In the genomic region with DNA sequence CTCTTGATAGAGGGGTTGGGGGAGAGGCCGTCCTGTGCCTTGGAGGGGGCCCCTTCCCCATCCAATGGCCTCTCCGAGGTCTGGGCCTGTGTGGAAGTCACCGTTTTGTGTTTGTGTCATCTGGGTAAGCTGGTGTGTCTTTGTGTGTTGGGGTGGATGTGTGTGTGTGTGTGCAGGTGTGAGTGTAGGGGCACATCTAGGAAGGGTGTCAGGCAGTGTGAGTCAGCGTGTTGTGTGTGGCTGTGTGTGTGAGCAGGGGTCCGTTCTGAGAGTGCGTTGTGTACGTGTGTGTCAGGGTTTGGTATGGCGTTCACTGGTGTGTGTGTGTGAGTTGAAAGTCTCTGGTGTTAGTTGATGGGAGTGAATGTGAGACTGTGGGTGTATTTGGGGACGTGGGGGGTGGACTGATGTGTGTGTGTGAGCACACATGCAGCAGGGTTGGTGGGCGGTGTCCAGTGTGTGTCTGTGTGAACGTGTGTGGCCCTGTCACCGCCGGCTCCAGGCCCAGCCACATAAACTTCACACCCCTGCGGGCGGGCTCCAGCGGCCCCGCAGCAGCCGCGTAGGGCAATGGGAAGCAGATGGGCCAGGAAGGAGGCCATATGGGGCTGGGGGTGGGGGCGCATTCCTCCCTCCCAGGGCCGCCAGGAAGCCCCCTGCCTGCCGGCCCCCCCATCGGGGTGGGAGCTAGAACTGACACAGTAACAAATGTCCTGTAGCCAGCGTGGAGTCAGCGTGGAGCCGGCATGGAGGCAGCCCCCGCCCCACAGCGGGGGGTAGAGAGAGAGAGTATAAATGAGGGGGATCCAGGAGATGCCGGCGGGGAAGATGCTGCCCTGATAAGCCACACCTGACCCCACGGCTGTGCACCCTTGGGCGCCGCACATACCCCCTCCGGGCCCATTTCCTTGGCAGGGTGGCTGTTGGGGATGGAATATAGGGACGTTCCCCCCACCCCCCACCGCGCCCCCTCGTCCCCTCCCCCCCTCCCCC, we compare ENCODE assay signal across 23 cellular contexts. TPM values are rescaled to one million over a fixed set of nuclear protein-coding genes. Genes with fewer than 3 reads are reported as not detected.
A peak's percentile ranks its signal among the peaks of the same experiment; 100 is the strongest.
DNase-seq lines count a peak whose midpoint lies in the region; ATAC-seq, FAIRE-seq and TF ChIP-seq lines count a peak whose summit lies in the region.
"Had no signal": no experiment of that assay in that cellular context is flagged by ENCODE, and none has a peak within 500 bp of the region (broad histone marks: within the 10 kb centered on the region; RNA-seq: fewer than 3 reads in every experiment).

No MANE protein-coding gene starts in this region.

- TF ChIP-seq POLR2A in HepG2 (IDR thresholded peaks at IDR 0.05; ENCODE audit: insufficient read depth in 1 of 2, low read depth in 2 of 2, low read length in 2 of 2): no peak
- no peak for TF ChIP-seq POLR2A in right lobe of liver (IDR thresholded peaks at IDR 0.05)

- peak overlapping the region in 1 of 2 experiments; percentile 83 for H3K23ac ChIP-seq in mesenchymal stem cell (ENCODE audit: low read length in 2 of 2)

- CTCF ChIA-PET in HepG2 (lab: Yijun Ruan, JAX; ENCODE audit: low intra/inter-chr PET ratio, low total read pairs): no interaction called here

- POLR2A ChIA-PET in HepG2 (lab: Yijun Ruan, JAX): interaction anchor here (1.2 kb wide), 1 partner anchor 15 kb away, joined by 3 read pairs; no protein-coding TSS in a partner anchor

- TF ChIP-seq CTCF in HepG2 (CRISPR knock-in tag; IDR thresholded peaks at IDR 0.05): no peak
- TF ChIP-seq CTCF in right lobe of liver (IDR thresholded peaks at IDR 0.05): no peak
- no peak for TF ChIP-seq CTCF in GM13977 (IDR thresholded peaks at IDR 0.05; ENCODE audit: extremely low read depth, insufficient read depth, missing control alignments)

- H4K91ac ChIP-seq in mesenchymal stem cell (ENCODE audit: low read length): peak overlapping the region; percentile 67

- H3K79me2 ChIP-seq in HepG2 (ENCODE audit: insufficient read depth, low read length): no peaks in the 10 kb centered on the region

- no peak overlapping the region for H2AFZ ChIP-seq in HepG2 (ENCODE audit: low read length)
- peak overlapping the region; percentile 46 for H2AFZ ChIP-seq in mesenchymal stem cell (ENCODE audit: low read depth, low read length)

- peak overlapping the region; percentile 50 to 97 for H2BK12ac ChIP-seq in mesenchymal stem cell (ENCODE audit: low read length in 2 of 2)

- peak overlapping the region; percentile 37 for H2BK120ac ChIP-seq in mesenchymal stem cell (ENCODE audit: low read depth, low read length)

- FAIRE-seq in HepG2 (lab: Jason Lieb, UNC) (no peak), urothelium cell line (lab: Jason Lieb, UNC) (peak; percentile 91)
- FAIRE-seq: A549, islet of Langerhans, TTC549 had no signal

- DNase-seq in HepG2 (ENCODE audit: low spot score) (no peak), right lobe of liver (no peak), SK-N-DZ (ENCODE audit: low spot score) (peak; percentile 79), mesenchymal stem cell (no peak), urothelium cell line (ENCODE audit: low spot score) (no peak), GM13977 (ENCODE audit: low spot score) (no peak)
- DNase-seq in activated CD4-positive, alpha-beta T cell treated with anti-CD3 and anti-CD28 coated beads, Interleukin-2, amount 50 U/mL, for 1 hour: no peak
- DNase-seq: activated CD4-positive, alpha-beta T cell treated with anti-CD3 and anti-CD28 coated beads, Interleukin-2, amount 10 ng/mL, durations not matched to agents 7 days and 5 days; activated CD8-positive, alpha-beta memory T cell treated with anti-CD3 and anti-CD28 coated beads, Interleukin-2, amount 50 U/mL, for 48 hours; activated gamma-delta T cell; CD4-positive, alpha-beta T cell; DND-41; effector CD4-positive, alpha-beta T cell; H9; naive thymus-derived CD8-positive, alpha-beta T cell; NCI-H1105 treated with DMSO at 0.1 percent for 48 hours; psoas muscle; thyroid gland had no signal

- peak overlapping the region in 1 of 2 experiments; percentile 89 for H3K14ac ChIP-seq in mesenchymal stem cell (ENCODE audit: low read length in 2 of 2)

- H3K4me3 ChIP-seq in HepG2 (replicated peaks in 1 of 3; ENCODE audit: insufficient read depth in 1 of 3, low read depth in 2 of 3, low read length in 3 of 3): no peak overlapping the region
- H3K4me3 ChIP-seq in right lobe of liver: no peak overlapping the region
- H3K4me3 ChIP-seq in mesenchymal stem cell (ENCODE audit: insufficient read depth in 1 of 2, low read depth in 1 of 2, low read length in 2 of 2): no peak overlapping the region
- H3K4me3 ChIP-seq: A549, psoas muscle, thyroid gland had no signal

- H4K8ac ChIP-seq in mesenchymal stem cell (ENCODE audit: low read length): peak overlapping the region; percentile 69

- no peaks in the 10 kb centered on the region for H4K20me1 ChIP-seq in HepG2 (ENCODE audit: insufficient read depth, low read length)

- TF ChIP-seq EP300 in HepG2 (IDR thresholded peaks at IDR 0.05; ENCODE audit: low read depth in 2 of 2, low read length in 2 of 2): no peak
- no peak for TF ChIP-seq EP300 in HepG2 (CRISPR knock-in tag; IDR thresholded peaks at IDR 0.05; ENCODE audit: borderline replicate concordance)

- H2AK5ac ChIP-seq in mesenchymal stem cell (ENCODE audit: low read length, severe bottlenecking): no peak overlapping the region

- peak overlapping the region; percentile 49 to 54 for H3K4ac ChIP-seq in mesenchymal stem cell (ENCODE audit: low read depth in 1 of 2, low read length in 2 of 2)

- H3K9me3 ChIP-seq in HepG2 (ENCODE audit: low read length): no peaks in the 10 kb centered on the region
- no peaks in the 10 kb centered on the region for H3K9me3 ChIP-seq in right lobe of liver
- no peaks in the 10 kb centered on the region for H3K9me3 ChIP-seq in mesenchymal stem cell (ENCODE audit: control insufficient read depth, low read length)
- H3K9me3 ChIP-seq: A549, psoas muscle, thyroid gland had no signal

- ATAC-seq in HepG2: no peak
- ATAC-seq in right lobe of liver: no peak
- ATAC-seq in GM18520 (IDR thresholded peaks at IDR 0.05; ENCODE audit: unreplicated experiment): no peak
- ATAC-seq: naive thymus-derived CD8-positive, alpha-beta T cell; psoas muscle; stimulated activated memory B cell treated with anti-CD40 and anti-IgM and Interleukin-4, amounts not matched to agents 10 μg/mL and 1 μg/mL and 100 μg/mL, for 72 hours had no signal

- 73% methylated on average over 33 of the region's 38 CpGs for WGBS in HepG2 (ENCODE audit: low lambda C conversion rate)
- 46% methylated on average over 11 of the region's 38 CpGs for WGBS in right lobe of liver (ENCODE audit: insufficient coverage, low coverage, low lambda C conversion rate, missing lambda C conversion rate)
- 40% methylated on average over 22 of the region's 38 CpGs for WGBS in mesenchymal stem cell

- no peaks in the 10 kb centered on the region for H3K79me1 ChIP-seq in mesenchymal stem cell (replicated peaks; ENCODE audit: low read length, poor library complexity, severe bottlenecking)

- peak overlapping the region; percentile 30 for H2BK15ac ChIP-seq in mesenchymal stem cell (ENCODE audit: low read depth, poor library complexity, severe bottlenecking)

- no peak overlapping the region for H2BK5ac ChIP-seq in mesenchymal stem cell (ENCODE audit: low read depth, low read length, poor library complexity, severe bottlenecking)

- TF ChIP-seq RAD21 in HepG2 (CRISPR knock-in tag; IDR thresholded peaks at IDR 0.05): no peak

- no peak overlapping the region for H3K9ac ChIP-seq in HepG2 (ENCODE audit: insufficient read depth, low read depth, low read length)
- H3K9ac ChIP-seq in mesenchymal stem cell (ENCODE audit: low read length): no peak overlapping the region

- peaks cover 40% of the 10 kb centered on the region for H3K4me1 ChIP-seq in HepG2 (ENCODE audit: insufficient read depth, low read length)
- H3K4me1 ChIP-seq in right lobe of liver: peaks cover 0 to 1% (median 0%) of the 10 kb centered on the region in 4 donors
- H3K4me1 ChIP-seq in mesenchymal stem cell (ENCODE audit: control insufficient read depth, insufficient read depth, low read depth, low read length): peaks cover 18% of the 10 kb centered on the region

- H3K4me2 ChIP-seq in HepG2 (ENCODE audit: low read depth, low read length) (no peak overlapping the region), mesenchymal stem cell (ENCODE audit: low read length, poor library complexity, severe bottlenecking) (no peak overlapping the region)
- H3K4me2 ChIP-seq: A549 had no signal

- H3K27ac ChIP-seq in HepG2 (ENCODE audit: extremely low read length, insufficient read depth, low read length): no peak overlapping the region
- no peak overlapping the region for H3K27ac ChIP-seq in right lobe of liver
- H3K27ac ChIP-seq in mesenchymal stem cell (ENCODE audit: low read length, poor library complexity, severe bottlenecking): no peak overlapping the region
- H3K27ac ChIP-seq: psoas muscle had no signal

- in situ Hi-C loops in HepG2 (cut with HindIII; ENCODE audit: extremely low pct_ligation_motif_present, low pct_unique_long_range_greater_than_20kb): no loop called here
- in situ Hi-C loops in GM13977 (cut with MboI; ENCODE audit: low pct_unique_long_range_greater_than_20kb, low sequenced_read_pairs, unreplicated experiment): no loop called here

- intact Hi-C loops in HepG2 (cut with micrococcal nuclease; ENCODE audit: unreplicated experiment): no loop called here
- intact Hi-C loops in right lobe of liver (cut with DNase I): no loop called here

- H3K36me3 ChIP-seq in HepG2 (replicated peaks in 1 of 2; ENCODE audit: control insufficient read depth in 1 of 2, insufficient read depth in 2 of 2, low read length in 2 of 2): no peaks in the 10 kb centered on the region
- H3K36me3 ChIP-seq in right lobe of liver: no peaks in the 10 kb centered on the region
- H3K36me3 ChIP-seq in mesenchymal stem cell (ENCODE audit: control insufficient read depth in 1 of 2, insufficient read depth in 2 of 2, low read depth in 1 of 2, low read length in 2 of 2): no peaks in the 10 kb centered on the region
- H3K36me3 ChIP-seq: thyroid gland had no signal

- H3K18ac ChIP-seq in mesenchymal stem cell (ENCODE audit: low read depth in 1 of 2, low read length in 2 of 2): peak overlapping the region; percentile 44 to 88

- H3K27me3 ChIP-seq in HepG2 (ENCODE audit: control insufficient read depth in 1 of 2, insufficient read depth in 2 of 2, low read length in 2 of 2) (peaks cover 3 to 14% of the 10 kb centered on the region in 2 experiments; a peak in 3 of 5 replicates), right lobe of liver (no peaks in the 10 kb centered on the region), mesenchymal stem cell (ENCODE audit: control insufficient read depth in 1 of 2, insufficient read depth in 1 of 2, low read length in 2 of 2) (peaks cover 7 to 20% of the 10 kb centered on the region in 2 experiments)
- H3K27me3 ChIP-seq: thyroid gland had no signal

- BruUV-seq in HepG2 (replicated peaks; lab: Mats Ljungman, UMichigan): no TSS peak

RNA-seq across cellular contexts. Expression of a gene that starts 32.1 kb away (rescaled TPM):
- total RNA-seq in HepG2 (2016; rRNA removed; fragmentation: Illumina TruSeq; extraction: Trizol) (1.3 and 1.4 TPM in 2 replicates), right lobe of liver (1 to 10 TPM in 4 of 6 experiments, under 1 TPM in 2; 0.73 to 1.9 (median 1.1) TPM)
- 0.35 and 0.40 TPM in 2 replicates for total RNA-seq in HepG2 (2016; cell fraction: cytosol; rRNA removed; fragmentation: Illumina TruSeq; extraction: Trizol; ENCODE audit: low read depth)
- 1.1 and 1.4 TPM in 2 replicates for total RNA-seq in HepG2 (2016; cell fraction: insoluble cytoplasmic fraction; rRNA removed; fragmentation: Illumina TruSeq; extraction: Trizol)
- total RNA-seq in HepG2 (2016; cell fraction: membrane; rRNA removed; fragmentation: Illumina TruSeq; extraction: Trizol): 0.68 and 1.4 TPM in 2 replicates
- 1.4 and 2.3 TPM in 2 replicates for total RNA-seq in HepG2 (2016; cell fraction: nucleus; rRNA removed; fragmentation: Illumina TruSeq; extraction: Trizol)
- polyA plus RNA-seq in HepG2 (2011; rRNA removed): 1.3 and 1.5 TPM in 2 replicates
- 0.35 and 0.76 TPM in 2 replicates for polyA plus RNA-seq in HepG2 (2011; cell fraction: cytosol; rRNA removed)
- polyA plus RNA-seq in HepG2 (2011; cell fraction: nucleus; rRNA removed): 3.0 and 3.7 TPM in 2 replicates
- 1.5 and 1.6 TPM in 2 replicates for polyA plus RNA-seq in HepG2 (2012)
- polyA plus RNA-seq in HepG2 (2016; cell fraction: cytosol; fragmentation: Illumina TruSeq; extraction: Trizol; ENCODE audit: low read depth): 0.55 and 0.59 TPM in 2 replicates
- polyA plus RNA-seq in HepG2 (2016; cell fraction: insoluble cytoplasmic fraction; fragmentation: Illumina TruSeq; extraction: Trizol; ENCODE audit: low read depth): 2.2 and 3.6 TPM in 2 replicates
- 0.93 and 1.2 TPM in 2 replicates for polyA plus RNA-seq in HepG2 (2016; cell fraction: membrane; fragmentation: Illumina TruSeq; extraction: Trizol; ENCODE audit: low read depth)
- polyA plus RNA-seq in HepG2 (2016; cell fraction: nucleus; fragmentation: Illumina TruSeq; extraction: Trizol; ENCODE audit: insufficient read depth, low read depth): 3.5 and 4.2 TPM in 2 replicates
- 1.4 and 7.4 TPM in 2 replicates for polyA minus RNA-seq in HepG2 (2011; rRNA and poly(A)+ RNA removed; ENCODE audit: low replicate concordance)
- 0.40 and 0.79 TPM in 2 replicates for polyA minus RNA-seq in HepG2 (2011; cell fraction: cytosol; rRNA and poly(A)+ RNA removed)
- polyA minus RNA-seq in HepG2 (2011; cell fraction: nucleus; rRNA and poly(A)+ RNA removed): 0.77 and 1.6 TPM in 2 replicates
- polyA plus RNA-seq in SK-N-DZ (2014; cell fraction: cytosol; rRNA removed): 5.7 TPM in 2 replicates
- polyA plus RNA-seq in SK-N-DZ (2014; cell fraction: nucleus; rRNA removed): 4.5 and 6.7 TPM in 2 replicates
- polyA plus RNA-seq in mesenchymal stem cell (2013, experiment 1 of 2): 36.2 TPM
- 36.0 TPM for polyA plus RNA-seq in mesenchymal stem cell (2013, experiment 2 of 2)
